ENCODE assay signal across 26 cellular contexts in genomic region chr17:3009411-3009920, GRCh38. TPM values are rescaled to one million over a fixed set of nuclear protein-coding genes. Genes with fewer than 3 reads are reported as not detected.
DNase-seq lines count a peak whose midpoint lies in the region; ATAC-seq, FAIRE-seq and TF ChIP-seq lines count a peak whose summit lies in the region.
"Had no signal": no experiment of that assay in that cellular context is flagged by ENCODE, and none has a peak within 500 bp of the region (broad histone marks: within the 10 kb centered on the region; RNA-seq: fewer than 3 reads in every experiment).

No MANE protein-coding gene starts in this region.

- no peaks in the 10 kb centered on the region for H3K9me3 Mint-ChIP-seq in T-helper 2 cell treated with Interferon-gamma antibody and Interleukin-4, amounts not matched to agents 5 μg/mL and 100 μg/mL, for 36 hours
- H3K9me3 Mint-ChIP-seq in central memory CD8-positive, alpha-beta T cell, result no peaks in the 10 kb centered on the region
- H3K9me3 Mint-ChIP-seq in type B pancreatic cell, result no peaks in the 10 kb centered on the region
- H3K9me3 Mint-ChIP-seq in naive thymus-derived CD4-positive, alpha-beta T cell, result peaks cover 0 to 2% (median 0%) of the 10 kb centered on the region in 11 donors

- H3K4me3 Mint-ChIP-seq in T-helper 2 cell treated with Interferon-gamma antibody and Interleukin-4, amounts not matched to agents 5 μg/mL and 100 μg/mL, for 36 hours, result no peak overlapping the region
- no peak overlapping the region for H3K4me3 Mint-ChIP-seq in central memory CD8-positive, alpha-beta T cell
- H3K4me3 Mint-ChIP-seq in type B pancreatic cell, result no peak overlapping the region
- no peak overlapping the region for H3K4me3 Mint-ChIP-seq in naive thymus-derived CD4-positive, alpha-beta T cell

- intact Hi-C loops in kidney (cut with DNase I) (no loop called here), PC-3 (cut with micrococcal nuclease) (no loop called here)
- intact Hi-C loops in naive thymus-derived CD4-positive, alpha-beta T cell (cut with micrococcal nuclease), result no loop called here

- H3K4me1 ChIP-seq in kidney (ENCODE audit: control insufficient read depth in 1 of 2, insufficient read depth in 1 of 2, low read depth in 1 of 2, low read length in 2 of 2) (peaks cover 4 to 8% of the 10 kb centered on the region in 2 donors), mesendoderm (ENCODE audit: control insufficient read depth, low read depth, low read length) (no peaks in the 10 kb centered on the region), PC-3 (ENCODE audit: insufficient read depth, low read length) (peaks cover 14% of the 10 kb centered on the region)
- peaks cover 0 to 6% of the 10 kb centered on the region in 2 donors for H3K4me1 ChIP-seq in naive thymus-derived CD4-positive, alpha-beta T cell (ENCODE audit: control insufficient read depth in 2 of 2, insufficient read depth in 2 of 2, low read length in 2 of 2)

- no peaks in the 10 kb centered on the region for H3K27me3 Mint-ChIP-seq in T-helper 2 cell treated with Interferon-gamma antibody and Interleukin-4, amounts not matched to agents 5 μg/mL and 100 μg/mL, for 36 hours (ENCODE audit: low read depth)
- no peaks in the 10 kb centered on the region for H3K27me3 Mint-ChIP-seq in central memory CD8-positive, alpha-beta T cell
- H3K27me3 Mint-ChIP-seq in type B pancreatic cell, result no peaks in the 10 kb centered on the region
- no peaks in the 10 kb centered on the region for H3K27me3 Mint-ChIP-seq in naive thymus-derived CD4-positive, alpha-beta T cell

- no peaks in the 10 kb centered on the region for H3K36me3 Mint-ChIP-seq in T-helper 2 cell treated with Interferon-gamma antibody and Interleukin-4, amounts not matched to agents 5 μg/mL and 100 μg/mL, for 36 hours (ENCODE audit: low read depth)
- peaks cover 54% of the 10 kb centered on the region for H3K36me3 Mint-ChIP-seq in central memory CD8-positive, alpha-beta T cell (ENCODE audit: insufficient read depth)
- peaks cover 6% of the 10 kb centered on the region for H3K36me3 Mint-ChIP-seq in type B pancreatic cell
- peaks cover 0 to 27% (median 5%) of the 10 kb centered on the region in 5 donors for H3K36me3 Mint-ChIP-seq in naive thymus-derived CD4-positive, alpha-beta T cell

- no peak overlapping the region for H4K8ac ChIP-seq in mesendoderm (ENCODE audit: low read depth, low read length)

- H3K4ac ChIP-seq in mesendoderm (ENCODE audit: low read depth, low read length), result no peak overlapping the region

- no peak overlapping the region for H2AFZ ChIP-seq in PC-3 (ENCODE audit: low read length)
- H2AFZ ChIP-seq: PC-9 had no signal

- H3K9ac ChIP-seq in kidney (ENCODE audit: low read length in 2 of 2), result no peak overlapping the region
- H3K9ac ChIP-seq in mesendoderm (ENCODE audit: low read length), result no peak overlapping the region
- no peak overlapping the region for H3K9ac ChIP-seq in PC-3 (ENCODE audit: low read length)

- H3K9me2 ChIP-seq in PC-3 (replicated peaks; ENCODE audit: low read length), result no peaks in the 10 kb centered on the region

- no peak overlapping the region for H4K5ac ChIP-seq in mesendoderm (ENCODE audit: low read length)

- no peak overlapping the region for H3K23ac ChIP-seq in mesendoderm (ENCODE audit: low read length)

- H3K27ac ChIP-seq in kidney (ENCODE audit: low read depth in 2 of 2, low read length in 2 of 2), result no peak overlapping the region
- H3K27ac ChIP-seq in mesendoderm (ENCODE audit: low read depth, low read length), result no peak overlapping the region
- H3K27ac ChIP-seq in naive thymus-derived CD4-positive, alpha-beta T cell (ENCODE audit: low read depth, low read length), result no peak overlapping the region
- no peak overlapping the region for H3K27ac ChIP-seq in PC-3 (ENCODE audit: low read length)
- H3K27ac ChIP-seq: 22Rv1, PC-9 had no signal

- no peaks in the 10 kb centered on the region for H3K79me1 ChIP-seq in mesendoderm (ENCODE audit: low read length)

- BruUV-seq in PC-3 (replicated peaks; lab: Mats Ljungman, UMichigan), result no TSS peak

- no peak overlapping the region for H2BK120ac ChIP-seq in mesendoderm (ENCODE audit: low read depth, low read length)

- no peak overlapping the region for H2BK15ac ChIP-seq in mesendoderm (replicated peaks; ENCODE audit: low read depth)

- WGBS in mesendoderm (ENCODE audit: extremely low coverage, insufficient coverage, low lambda C conversion rate), result no CpG with 5 or more reads among the region's 14 CpGs

- H3K79me2 ChIP-seq in mesendoderm (ENCODE audit: control insufficient read depth, insufficient read depth, low read length) (no peaks in the 10 kb centered on the region), PC-3 (ENCODE audit: low read length) (no peaks in the 10 kb centered on the region)

- no peak for TF ChIP-seq CTCF in kidney (IDR thresholded peaks at IDR 0.05; ENCODE audit: borderline replicate concordance, extremely low read depth, insufficient read depth)
- no peak for TF ChIP-seq CTCF in type B pancreatic cell (conservative IDR thresholded peaks at IDR 0.05)
- no peak for TF ChIP-seq CTCF in PC-3 (conservative IDR thresholded peaks at IDR 0.05; ENCODE audit: low read depth, low read length)

- no peaks in the 10 kb centered on the region for H3F3A ChIP-seq in PC-3 (ENCODE audit: low read length, unreplicated experiment)

- no peak overlapping the region for H3K4me3 ChIP-seq in kidney (ENCODE audit: low read length in 2 of 2)
- no peak overlapping the region for H3K4me3 ChIP-seq in mesendoderm (ENCODE audit: low read length)
- H3K4me3 ChIP-seq in naive thymus-derived CD4-positive, alpha-beta T cell (ENCODE audit: low read length), result no peak overlapping the region
- no peak overlapping the region for H3K4me3 ChIP-seq in PC-3 (ENCODE audit: low read length)
- H3K4me3 ChIP-seq: MG63, PC-9 had no signal

- H2AK5ac ChIP-seq in mesendoderm (ENCODE audit: low read length), result no peak overlapping the region

- H3K4me2 ChIP-seq in mesendoderm (ENCODE audit: low read length), result no peak overlapping the region
- H3K4me2 ChIP-seq in PC-3 (ENCODE audit: low read length), result no peak overlapping the region
- H3K4me2 ChIP-seq: PC-9 had no signal

- no peaks in the 10 kb centered on the region for H4K20me1 ChIP-seq in PC-3 (ENCODE audit: low read length)

- H3K56ac ChIP-seq in mesendoderm (ENCODE audit: low read length), result no peak overlapping the region

- no peak for FAIRE-seq in kidney (lab: Jason Lieb, UNC)
- FAIRE-seq: D721Med, GM19239 had no signal

- POLR2A ChIA-PET in naive thymus-derived CD4-positive, alpha-beta T cell (lab: Charles Lee), result no interaction called here
- POLR2A ChIA-PET in PC-3 (lab: Charles Lee; ENCODE audit: unreplicated experiment), result no interaction called here

- CTCF ChIA-PET in naive thymus-derived CD4-positive, alpha-beta T cell (lab: Charles Lee), result interaction anchor here (0.5 to 6.5 kb wide), 2 partner anchors 161 to 163 kb away, joined by 3 to 46 read pairs; no protein-coding TSS in a partner anchor
- CTCF ChIA-PET in PC-3 (lab: Charles Lee), result no interaction called here

- no peak overlapping the region for H2BK5ac ChIP-seq in mesendoderm (ENCODE audit: low read length)

- H3K27ac Mint-ChIP-seq in T-helper 2 cell treated with Interferon-gamma antibody and Interleukin-4, amounts not matched to agents 5 μg/mL and 100 μg/mL, for 36 hours, result peak overlapping the region; percentile 8
- peak overlapping the region; percentile 69 for H3K27ac Mint-ChIP-seq in central memory CD8-positive, alpha-beta T cell (ENCODE audit: low read depth)
- peak overlapping the region; percentile 51 for H3K27ac Mint-ChIP-seq in type B pancreatic cell
- H3K27ac Mint-ChIP-seq in naive thymus-derived CD4-positive, alpha-beta T cell, result no peak overlapping the region

- H3K9me3 ChIP-seq in kidney (ENCODE audit: control insufficient read depth in 1 of 2, low read length in 2 of 2) (no peaks in the 10 kb centered on the region), PC-3 (ENCODE audit: low read length) (no peaks in the 10 kb centered on the region)
- H3K9me3 ChIP-seq in naive thymus-derived CD4-positive, alpha-beta T cell (ENCODE audit: control insufficient read depth in 2 of 3, low read length in 3 of 3), result no peaks in the 10 kb centered on the region
- H3K9me3 ChIP-seq: BE2C, MG63 had no signal

- H3K27me3 ChIP-seq in mesendoderm (ENCODE audit: insufficient read depth, low read length, poor library complexity) (no peaks in the 10 kb centered on the region), PC-3 (ENCODE audit: low read length) (no peaks in the 10 kb centered on the region)
- H3K27me3 ChIP-seq in naive thymus-derived CD4-positive, alpha-beta T cell (ENCODE audit: control insufficient read depth in 2 of 2, insufficient read depth in 2 of 2, low read length in 2 of 2), result no peaks in the 10 kb centered on the region
- H3K27me3 ChIP-seq: BE2C, MG63 had no signal

- H3K36me3 ChIP-seq in kidney (ENCODE audit: control insufficient read depth in 1 of 2, insufficient read depth in 2 of 2, low read length in 2 of 2), result no peaks in the 10 kb centered on the region
- H3K36me3 ChIP-seq in mesendoderm (ENCODE audit: control insufficient read depth, insufficient read depth, low read length), result no peaks in the 10 kb centered on the region
- H3K36me3 ChIP-seq in naive thymus-derived CD4-positive, alpha-beta T cell (ENCODE audit: control insufficient read depth in 2 of 3, insufficient read depth in 3 of 3, low read length in 3 of 3), result peaks cover 0 to 30% (median 9%) of the 10 kb centered on the region in 3 experiments
- H3K36me3 ChIP-seq in PC-3 (ENCODE audit: low read depth, low read length), result peaks cover 8% of the 10 kb centered on the region; the same call in 1 of the 2 replicates

- no peak for DNase-seq in T-helper 2 cell treated with Interferon-gamma antibody and Interleukin-4, amounts not matched to agents 5 μg/mL and 100 μg/mL, for 36 hours (ENCODE audit: low spot score)
- DNase-seq in T-helper 2 cell, result no peak
- DNase-seq in central memory CD8-positive, alpha-beta T cell (ENCODE audit: low spot score in 2 of 2), result no peak
- peak; percentile 6 for DNase-seq in kidney
- no peak for DNase-seq in type B pancreatic cell (ENCODE audit: extremely low spot score, unreplicated experiment)
- DNase-seq in mesendoderm, result no peak
- DNase-seq in naive thymus-derived CD4-positive, alpha-beta T cell, result no peak
- no peak for DNase-seq in PC-3
- DNase-seq: ACHN; BE2C; KBM-7; MG63; NCI-H1105 treated with DMSO at 0.1 percent for 48 hours; NCI-H2029; NCI-H446 treated with DMSO at 0.1 percent for 48 hours; NCI-H526; NCI-H82; NK-92 treated with Interleukin-12 subunit alpha and Interleukin-12 subunit beta, amount 100 ng/mL, for 24 hours; PC-9; Right ventricle myocardium superior had no signal

- ATAC-seq in central memory CD8-positive, alpha-beta T cell (replicated peaks; ENCODE audit: extremely low read depth, poor library complexity, severe bottlenecking), result no peak
- ATAC-seq in naive thymus-derived CD4-positive, alpha-beta T cell, result no peak
- no peak for ATAC-seq in PC-3
- ATAC-seq: HCT116 had no signal

- no peak overlapping the region for H3K18ac ChIP-seq in mesendoderm (ENCODE audit: low read length)

- H3K4me1 Mint-ChIP-seq in T-helper 2 cell treated with Interferon-gamma antibody and Interleukin-4, amounts not matched to agents 5 μg/mL and 100 μg/mL, for 36 hours (ENCODE audit: low read depth), result no peaks in the 10 kb centered on the region
- H3K4me1 Mint-ChIP-seq in central memory CD8-positive, alpha-beta T cell, result peaks cover 4% of the 10 kb centered on the region
- peaks cover 9% of the 10 kb centered on the region for H3K4me1 Mint-ChIP-seq in type B pancreatic cell (ENCODE audit: unreplicated experiment)
- peaks cover 0 to 10% (median 8%) of the 10 kb centered on the region in 7 donors for H3K4me1 Mint-ChIP-seq in naive thymus-derived CD4-positive, alpha-beta T cell

RNA-seq across cellular contexts. Expression of gene OR1D5, which starts 53.9 kb away (rescaled TPM):
- total RNA-seq in kidney (not detected), type B pancreatic cell (ENCODE audit: low replicate concordance) (not detected in 2 replicates), PC-3 (2014; rRNA removed) (not detected in 2 replicates)
- not detected for polyA plus RNA-seq in kidney (ENCODE audit: insufficient read depth, low read depth, low replicate concordance)
- polyA plus RNA-seq in mesendoderm (2013, experiment 1 of 2), result not detected
- not detected for polyA plus RNA-seq in mesendoderm (2013, experiment 2 of 2)
- total RNA-seq in naive thymus-derived CD4-positive, alpha-beta T cell, result not detected
- polyA plus RNA-seq in naive thymus-derived CD4-positive, alpha-beta T cell, result not detected
- total RNA-seq: H4, PC-9, Right ventricle myocardium superior, RPMI7951 had no signal

Comparison
In these comparisons a context has a peak if more than half of its experiments do, and no peak if none do; other contexts are left out.
1. H3K27ac Mint-ChIP-seq: peak in T-helper 2 cell treated with Interferon-gamma antibody and Interleukin-4, amounts not matched to agents 5 μg/mL and 100 μg/mL, for 36 hours (single experiment), central memory CD8-positive, alpha-beta T cell (single experiment) and type B pancreatic cell (single experiment); none in naive thymus-derived CD4-positive, alpha-beta T cell (0 of 9).